ENCODE assay signal across 15 cellular contexts in the genomic region with DNA sequence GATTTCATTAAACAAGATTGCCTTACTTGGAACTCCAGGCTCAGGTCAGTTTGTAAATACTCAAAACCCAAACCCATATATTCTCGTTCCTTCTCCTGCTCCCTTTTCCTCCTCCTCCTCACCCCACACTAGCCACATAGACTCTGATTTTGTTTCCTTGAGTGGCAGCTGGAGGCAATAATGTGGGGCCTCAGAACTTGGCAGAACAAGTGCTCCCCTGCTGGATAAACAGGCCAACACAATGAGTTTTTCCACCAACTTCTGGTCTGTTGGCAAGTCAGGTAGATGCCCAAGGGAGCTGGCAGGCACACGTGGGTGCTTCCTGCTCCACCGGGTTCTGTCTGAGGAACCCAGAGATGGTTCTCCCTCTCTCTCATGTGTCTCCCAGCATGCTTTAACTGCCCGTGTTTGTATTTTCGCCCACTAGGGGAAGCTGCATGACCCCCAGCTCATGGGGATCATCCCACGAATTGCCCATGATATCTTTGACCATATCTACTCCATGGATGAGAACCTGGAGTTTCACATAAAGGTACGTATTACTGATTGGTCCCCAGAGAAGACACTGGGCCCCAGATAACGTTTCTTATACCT.
DNase-seq lines count a peak whose midpoint lies in the region; ATAC-seq and TF ChIP-seq lines count a peak whose summit lies in the region.
"Had no signal": no experiment of that assay in that cellular context is flagged by ENCODE, and none has a peak within 500 bp of the region (broad histone marks: within the 10 kb centered on the region; RNA-seq: fewer than 3 reads in every experiment).

No MANE protein-coding gene starts in this region.

- POLR2A ChIA-PET in WTC11 (lab: Charles Lee): interaction anchor here (0.6 kb wide), 1 partner anchor 51 kb away, joined by 3 read pairs; no protein-coding TSS in a partner anchor

- no peak overlapping the region for H3K4me3 Mint-ChIP-seq in WTC11
- H3K4me3 Mint-ChIP-seq in immature natural killer cell: no peak overlapping the region
- H3K4me3 Mint-ChIP-seq: CD14-positive monocyte, neural crest cell had no signal

- peak; percentile 46 for ATAC-seq in WTC11
- ATAC-seq in GM19397 (IDR thresholded peaks at IDR 0.05; ENCODE audit: unreplicated experiment): no peak
- no peak for ATAC-seq in GM21825 (IDR thresholded peaks at IDR 0.05; ENCODE audit: unreplicated experiment)

- no peaks in the 10 kb centered on the region; the same call in 1 of the 2 replicates for H3K36me3 Mint-ChIP-seq in WTC11
- H3K36me3 Mint-ChIP-seq in immature natural killer cell: no peaks in the 10 kb centered on the region
- H3K36me3 Mint-ChIP-seq: CD14-positive monocyte had no signal

- no peak overlapping the region for H3K27ac Mint-ChIP-seq in WTC11
- H3K27ac Mint-ChIP-seq in immature natural killer cell: no peak overlapping the region
- H3K27ac Mint-ChIP-seq: CD14-positive monocyte had no signal

- DNase-seq in HuH-7 (ENCODE audit: low spot score): peak; percentile 16
- no peak for DNase-seq in WTC11 (ENCODE audit: low spot score)
- peak; percentile 46 for DNase-seq in medulla oblongata (ENCODE audit: extremely low spot score)
- DNase-seq in immature natural killer cell: no peak
- no peak for DNase-seq in OCI-M1 (lab: John Stamatoyannopoulos, UW)
- DNase-seq: activated CD4-positive, alpha-beta T cell treated with anti-CD3 and anti-CD28 coated beads, Interleukin-2, amount 50 U/mL, for 1 hour; amniotic stem cell; cortex of kidney; NCI-H1105; stimulated activated naive CD4-positive, alpha-beta T cell had no signal

- TF ChIP-seq CTCF in GM12874 (IDR thresholded peaks at IDR 0.05; ENCODE audit: insufficient read depth, low read depth, low read length): 0 out of 2 replicates have a peak, but pooled peaks have one; percentile 9
- no peak for TF ChIP-seq CTCF in WTC11 (IDR thresholded peaks at IDR 0.05)

- H3K9me3 Mint-ChIP-seq in WTC11 (no peaks in the 10 kb centered on the region), immature natural killer cell (no peaks in the 10 kb centered on the region)
- H3K9me3 Mint-ChIP-seq: neural crest cell had no signal

- H3K4me1 Mint-ChIP-seq in WTC11 (0 out of 2 replicates have a peak, but pooled peaks cover 2% of the 10 kb centered on the region), immature natural killer cell (no peaks in the 10 kb centered on the region)
- H3K4me1 Mint-ChIP-seq: CD14-positive monocyte had no signal

- CTCF ChIA-PET in WTC11 (lab: Charles Lee): interaction anchor here (0.8 to 2.8 kb wide), 8 partner anchors 10 to 298 kb away, joined by 3 to 12 read pairs (median 3); no protein-coding TSS in a partner anchor

- H3K27me3 Mint-ChIP-seq in WTC11 (ENCODE audit: low read depth) (no peaks in the 10 kb centered on the region), immature natural killer cell (ENCODE audit: low read depth in 3 of 3) (peaks cover 0 to 1% (median 0%) of the 10 kb centered on the region in 3 donors)

TF ChIP-seq in WTC11, 78 proteins besides CTCF, POLR2A, EP300 and RAD21 (continues in another document):
- TF ChIP-seq, protein P1, sequence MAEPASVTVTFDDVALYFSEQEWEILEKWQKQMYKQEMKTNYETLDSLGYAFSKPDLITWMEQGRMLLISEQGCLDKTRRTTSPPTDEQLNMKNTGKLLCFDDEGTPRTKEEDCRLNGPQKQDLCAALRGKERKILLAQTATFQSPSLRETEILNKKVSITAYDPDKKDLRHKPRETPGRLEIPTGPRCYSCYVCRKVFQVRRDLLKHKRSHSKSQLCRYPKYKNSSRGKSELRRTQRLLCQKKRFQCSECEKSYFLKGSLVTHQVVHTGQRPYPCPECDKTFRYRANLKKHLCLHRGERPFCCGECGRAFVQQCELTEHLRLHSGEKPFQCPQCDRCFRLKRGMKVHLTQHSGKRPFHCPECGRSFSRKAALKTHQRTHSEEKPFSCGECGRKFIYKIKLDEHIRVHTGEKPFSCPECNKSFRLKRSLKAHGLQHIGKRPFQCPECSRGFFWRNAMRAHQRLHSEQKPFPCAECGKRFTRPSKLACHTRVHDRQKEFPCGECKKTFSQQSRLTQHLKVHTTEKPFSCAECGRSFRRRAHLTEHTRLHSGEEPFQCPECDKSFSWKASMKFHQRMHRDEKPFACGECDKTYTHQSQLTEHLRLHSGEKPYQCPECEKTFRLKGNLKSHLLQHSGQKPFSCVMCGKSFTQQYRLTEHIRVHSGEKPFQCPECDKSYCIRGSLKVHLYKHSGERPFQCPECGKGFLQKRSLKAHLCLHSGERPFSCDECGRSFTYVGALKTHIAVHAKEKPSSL (CRISPR knock-in tag; conservative IDR thresholded peaks at IDR 0.05): no peak
- TF ChIP-seq TP53 (CRISPR knock-in tag; IDR thresholded peaks at IDR 0.05) (no peak), ZNF423 (CRISPR knock-in tag; IDR thresholded peaks at IDR 0.05) (no peak), NR2C2 (CRISPR knock-in tag; IDR thresholded peaks at IDR 0.05) (no peak), ZNF219 (CRISPR knock-in tag; IDR thresholded peaks at IDR 0.05; ENCODE audit: borderline replicate concordance) (no peak), SMAD3 (CRISPR knock-in tag; IDR thresholded peaks at IDR 0.05; ENCODE audit: borderline replicate concordance) (no peak), GTF2I (CRISPR knock-in tag; conservative IDR thresholded peaks at IDR 0.05) (no peak), NR1H2 (CRISPR knock-in tag; IDR thresholded peaks at IDR 0.05) (no peak), NFE2L1 (CRISPR knock-in tag; IDR thresholded peaks at IDR 0.05) (no peak)
- TF ChIP-seq, protein P2, sequence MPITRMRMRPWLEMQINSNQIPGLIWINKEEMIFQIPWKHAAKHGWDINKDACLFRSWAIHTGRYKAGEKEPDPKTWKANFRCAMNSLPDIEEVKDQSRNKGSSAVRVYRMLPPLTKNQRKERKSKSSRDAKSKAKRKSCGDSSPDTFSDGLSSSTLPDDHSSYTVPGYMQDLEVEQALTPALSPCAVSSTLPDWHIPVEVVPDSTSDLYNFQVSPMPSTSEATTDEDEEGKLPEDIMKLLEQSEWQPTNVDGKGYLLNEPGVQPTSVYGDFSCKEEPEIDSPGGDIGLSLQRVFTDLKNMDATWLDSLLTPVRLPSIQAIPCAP (CRISPR knock-in tag; IDR thresholded peaks at IDR 0.05): no peak
- TF ChIP-seq, protein P3, sequence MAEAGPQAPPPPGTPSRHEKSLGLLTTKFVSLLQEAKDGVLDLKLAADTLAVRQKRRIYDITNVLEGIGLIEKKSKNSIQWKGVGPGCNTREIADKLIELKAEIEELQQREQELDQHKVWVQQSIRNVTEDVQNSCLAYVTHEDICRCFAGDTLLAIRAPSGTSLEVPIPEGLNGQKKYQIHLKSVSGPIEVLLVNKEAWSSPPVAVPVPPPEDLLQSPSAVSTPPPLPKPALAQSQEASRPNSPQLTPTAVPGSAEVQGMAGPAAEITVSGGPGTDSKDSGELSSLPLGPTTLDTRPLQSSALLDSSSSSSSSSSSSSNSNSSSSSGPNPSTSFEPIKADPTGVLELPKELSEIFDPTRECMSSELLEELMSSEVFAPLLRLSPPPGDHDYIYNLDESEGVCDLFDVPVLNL (CRISPR knock-in tag; IDR thresholded peaks at IDR 0.05; ENCODE audit: borderline replicate concordance, low read depth): no peak
- TF ChIP-seq, protein P4, sequence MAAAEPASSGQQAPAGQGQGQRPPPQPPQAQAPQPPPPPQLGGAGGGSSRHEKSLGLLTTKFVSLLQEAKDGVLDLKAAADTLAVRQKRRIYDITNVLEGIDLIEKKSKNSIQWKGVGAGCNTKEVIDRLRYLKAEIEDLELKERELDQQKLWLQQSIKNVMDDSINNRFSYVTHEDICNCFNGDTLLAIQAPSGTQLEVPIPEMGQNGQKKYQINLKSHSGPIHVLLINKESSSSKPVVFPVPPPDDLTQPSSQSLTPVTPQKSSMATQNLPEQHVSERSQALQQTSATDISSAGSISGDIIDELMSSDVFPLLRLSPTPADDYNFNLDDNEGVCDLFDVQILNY (CRISPR knock-in tag; IDR thresholded peaks at IDR 0.05): no peak
- TF ChIP-seq, protein P5, sequence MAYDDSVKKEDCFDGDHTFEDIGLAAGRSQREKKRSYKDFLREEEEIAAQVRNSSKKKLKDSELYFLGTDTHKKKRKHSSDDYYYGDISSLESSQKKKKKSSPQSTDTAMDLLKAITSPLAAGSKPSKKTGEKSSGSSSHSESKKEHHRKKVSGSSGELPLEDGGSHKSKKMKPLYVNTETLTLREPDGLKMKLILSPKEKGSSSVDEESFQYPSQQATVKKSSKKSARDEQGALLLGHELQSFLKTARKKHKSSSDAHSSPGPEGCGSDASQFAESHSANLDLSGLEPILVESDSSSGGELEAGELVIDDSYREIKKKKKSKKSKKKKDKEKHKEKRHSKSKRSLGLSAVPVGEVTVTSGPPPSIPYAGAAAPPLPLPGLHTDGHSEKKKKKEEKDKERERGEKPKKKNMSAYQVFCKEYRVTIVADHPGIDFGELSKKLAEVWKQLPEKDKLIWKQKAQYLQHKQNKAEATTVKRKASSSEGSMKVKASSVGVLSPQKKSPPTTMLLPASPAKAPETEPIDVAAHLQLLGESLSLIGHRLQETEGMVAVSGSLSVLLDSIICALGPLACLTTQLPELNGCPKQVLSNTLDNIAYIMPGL (CRISPR knock-in tag; IDR thresholded peaks at IDR 0.05): no peak
- TF ChIP-seq, protein P6, sequence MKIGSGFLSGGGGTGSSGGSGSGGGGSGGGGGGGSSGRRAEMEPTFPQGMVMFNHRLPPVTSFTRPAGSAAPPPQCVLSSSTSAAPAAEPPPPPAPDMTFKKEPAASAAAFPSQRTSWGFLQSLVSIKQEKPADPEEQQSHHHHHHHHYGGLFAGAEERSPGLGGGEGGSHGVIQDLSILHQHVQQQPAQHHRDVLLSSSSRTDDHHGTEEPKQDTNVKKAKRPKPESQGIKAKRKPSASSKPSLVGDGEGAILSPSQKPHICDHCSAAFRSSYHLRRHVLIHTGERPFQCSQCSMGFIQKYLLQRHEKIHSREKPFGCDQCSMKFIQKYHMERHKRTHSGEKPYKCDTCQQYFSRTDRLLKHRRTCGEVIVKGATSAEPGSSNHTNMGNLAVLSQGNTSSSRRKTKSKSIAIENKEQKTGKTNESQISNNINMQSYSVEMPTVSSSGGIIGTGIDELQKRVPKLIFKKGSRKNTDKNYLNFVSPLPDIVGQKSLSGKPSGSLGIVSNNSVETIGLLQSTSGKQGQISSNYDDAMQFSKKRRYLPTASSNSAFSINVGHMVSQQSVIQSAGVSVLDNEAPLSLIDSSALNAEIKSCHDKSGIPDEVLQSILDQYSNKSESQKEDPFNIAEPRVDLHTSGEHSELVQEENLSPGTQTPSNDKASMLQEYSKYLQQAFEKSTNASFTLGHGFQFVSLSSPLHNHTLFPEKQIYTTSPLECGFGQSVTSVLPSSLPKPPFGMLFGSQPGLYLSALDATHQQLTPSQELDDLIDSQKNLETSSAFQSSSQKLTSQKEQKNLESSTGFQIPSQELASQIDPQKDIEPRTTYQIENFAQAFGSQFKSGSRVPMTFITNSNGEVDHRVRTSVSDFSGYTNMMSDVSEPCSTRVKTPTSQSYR (CRISPR knock-in tag; IDR thresholded peaks at IDR 0.05): no peak

Comparison
In these comparisons a context has a peak if more than half of its experiments do, and no peak if none do; other contexts are left out.
1. DNase-seq: peak in HuH-7 (single experiment) and medulla oblongata (single experiment); none in WTC11 (single experiment), immature natural killer cell (0 of 3) and OCI-M1 (single experiment).